Comparison of ENCODE assay signal across 1 cellular context in genomic region chr6:79525272-79526100, GRCh38.
TF ChIP-seq lines count a peak whose summit lies in the region.

No MANE protein-coding gene starts in this region.

TF ChIP-seq in HepG2, 621 proteins besides CTCF, POLR2A, EP300 and RAD21 (continued from another document and continues in another):
- TF ChIP-seq, protein P1, sequence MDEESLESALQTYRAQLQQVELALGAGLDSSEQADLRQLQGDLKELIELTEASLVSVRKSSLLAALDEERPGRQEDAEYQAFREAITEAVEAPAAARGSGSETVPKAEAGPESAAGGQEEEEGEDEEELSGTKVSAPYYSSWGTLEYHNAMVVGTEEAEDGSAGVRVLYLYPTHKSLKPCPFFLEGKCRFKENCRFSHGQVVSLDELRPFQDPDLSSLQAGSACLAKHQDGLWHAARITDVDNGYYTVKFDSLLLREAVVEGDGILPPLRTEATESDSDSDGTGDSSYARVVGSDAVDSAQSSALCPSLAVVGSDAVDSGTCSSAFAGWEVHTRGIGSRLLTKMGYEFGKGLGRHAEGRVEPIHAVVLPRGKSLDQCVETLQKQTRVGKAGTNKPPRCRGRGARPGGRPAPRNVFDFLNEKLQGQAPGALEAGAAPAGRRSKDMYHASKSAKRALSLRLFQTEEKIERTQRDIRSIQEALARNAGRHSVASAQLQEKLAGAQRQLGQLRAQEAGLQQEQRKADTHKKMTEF (CRISPR knock-in tag; IDR thresholded peaks at IDR 0.05): peak; percentile 82
- TF ChIP-seq RERE (CRISPR knock-in tag; IDR thresholded peaks at IDR 0.05; ENCODE audit: low read depth) (0 out of 2 replicates have a peak, but pooled peaks have one; percentile 17), ZNF652 (CRISPR knock-in tag; IDR thresholded peaks at IDR 0.05; ENCODE audit: borderline replicate concordance, low read depth) (peak; percentile 39; the same call in 1 of the 2 replicates), TCF7L2 (IDR thresholded peaks at IDR 0.05; ENCODE audit: low read depth, low read length) (no peak), ZNF430 (CRISPR knock-in tag; IDR thresholded peaks at IDR 0.05) (peak; percentile 77), TARDBP (CRISPR knock-in tag; IDR thresholded peaks at IDR 0.05) (peak; percentile 54; the same call in 1 of the 2 replicates), E2F1 (CRISPR knock-in tag; IDR thresholded peaks at IDR 0.05) (no peak), ZNF292 (CRISPR knock-in tag; IDR thresholded peaks at IDR 0.05; ENCODE audit: borderline replicate concordance, low read depth) (peak; percentile 88; the same call in 1 of the 2 replicates), FOSL2 (CRISPR knock-in tag; IDR thresholded peaks at IDR 0.05) (peak; percentile 45), TEAD3 (CRISPR knock-in tag; optimal IDR thresholded peaks at IDR 0.05; ENCODE audit: borderline replicate concordance) (peak; percentile 80), PATZ1 (CRISPR knock-in tag; IDR thresholded peaks at IDR 0.05) (peak; percentile 87), GFI1 (CRISPR knock-in tag; IDR thresholded peaks at IDR 0.05; ENCODE audit: borderline replicate concordance) (peak; percentile 62; the same call in 1 of the 2 replicates), ZNF788 (CRISPR knock-in tag; IDR thresholded peaks at IDR 0.05; ENCODE audit: borderline replicate concordance) (peak; percentile 42; the same call in 1 of the 2 replicates), SMARCC2 (IDR thresholded peaks at IDR 0.05) (no peak), HOXA3 (CRISPR knock-in tag; IDR thresholded peaks at IDR 0.05) (peak; percentile 8; the same call in 1 of the 2 replicates), ZNF597 (CRISPR knock-in tag; IDR thresholded peaks at IDR 0.05) (no peak), ZBTB3 (CRISPR knock-in tag; IDR thresholded peaks at IDR 0.05; ENCODE audit: borderline replicate concordance, low read depth) (peak; percentile 31; the same call in 1 of the 2 replicates), JUND (CRISPR knock-in tag; IDR thresholded peaks at IDR 0.05) (no peak), HMG20A (CRISPR knock-in tag; IDR thresholded peaks at IDR 0.05; ENCODE audit: borderline replicate concordance) (no peak; the same call in 1 of the 2 replicates), ZFP91 (CRISPR knock-in tag; IDR thresholded peaks at IDR 0.05; ENCODE audit: borderline replicate concordance) (peak; percentile 32; the same call in 1 of the 2 replicates), SMAD3 (CRISPR knock-in tag; IDR thresholded peaks at IDR 0.05) (0 out of 2 replicates have a peak, but pooled peaks have one; percentile 39), ZMYM4 (CRISPR knock-in tag; IDR thresholded peaks at IDR 0.05) (peak; percentile 86), ZNF331 (CRISPR knock-in tag; IDR thresholded peaks at IDR 0.05) (peak; percentile 59; the same call in 1 of the 2 replicates), MED1 (CRISPR knock-in tag; IDR thresholded peaks at IDR 0.05) (peak; percentile 68), CEBPG (CRISPR knock-in tag; IDR thresholded peaks at IDR 0.05) (peak; percentile 94), ZMYM2 (CRISPR knock-in tag; IDR thresholded peaks at IDR 0.05) (peak; percentile 68; the same call in 1 of the 2 replicates), HNRNPK (IDR thresholded peaks at IDR 0.05; ENCODE audit: low read depth, low read length, poor library complexity, severe bottlenecking) (no peak), ATF7-NPFF (CRISPR knock-in tag; IDR thresholded peaks at IDR 0.05; ENCODE audit: low read depth) (no peak), KMT2B (CRISPR knock-in tag; IDR thresholded peaks at IDR 0.05) (peak; percentile 74), RXRB (CRISPR knock-in tag; IDR thresholded peaks at IDR 0.05; ENCODE audit: borderline replicate concordance) (peak; percentile 25), ZNF543 (CRISPR knock-in tag; IDR thresholded peaks at IDR 0.05) (0 out of 2 replicates have a peak, but pooled peaks have one; percentile 30), ATF3 (CRISPR knock-in tag; IDR thresholded peaks at IDR 0.05) (peak; percentile 82), SOX6 (IDR thresholded peaks at IDR 0.05) (no peak), SOX6 (CRISPR knock-in tag; IDR thresholded peaks at IDR 0.05) (peak; percentile 92), CERS6 (CRISPR knock-in tag; IDR thresholded peaks at IDR 0.05) (no peak), ZNF768 (CRISPR knock-in tag; IDR thresholded peaks at IDR 0.05) (no peak), TAF1 (CRISPR knock-in tag; IDR thresholded peaks at IDR 0.05) (peak; percentile 38; the same call in 1 of the 2 replicates), SOX5 (CRISPR knock-in tag; IDR thresholded peaks at IDR 0.05; ENCODE audit: borderline replicate concordance) (peak; percentile 54; the same call in 1 of the 2 replicates), ZNF598 (CRISPR knock-in tag; IDR thresholded peaks at IDR 0.05; ENCODE audit: borderline replicate concordance) (0 out of 2 replicates have a peak, but pooled peaks have one; percentile 33)
- TF ChIP-seq, protein P2, sequence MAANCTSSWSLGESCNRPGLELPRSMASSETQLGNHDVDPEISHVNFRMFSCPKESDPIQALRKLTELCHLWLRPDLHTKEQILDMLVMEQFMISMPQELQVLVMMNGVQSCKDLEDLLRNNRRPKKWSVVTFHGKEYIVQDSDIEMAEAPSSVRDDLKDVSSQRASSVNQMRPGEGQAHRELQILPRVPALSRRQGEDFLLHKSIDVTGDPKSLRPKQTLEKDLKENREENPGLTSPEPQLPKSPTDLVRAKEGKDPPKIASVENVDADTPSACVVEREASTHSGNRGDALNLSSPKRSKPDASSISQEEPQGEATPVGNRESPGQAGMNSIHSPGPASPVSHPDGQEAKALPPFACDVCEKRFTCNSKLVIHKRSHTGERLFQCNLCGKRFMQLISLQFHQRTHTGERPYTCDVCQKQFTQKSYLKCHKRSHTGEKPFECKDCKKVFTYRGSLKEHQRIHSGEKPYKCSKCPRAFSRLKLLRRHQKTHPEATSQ (CRISPR knock-in tag; IDR thresholded peaks at IDR 0.05; ENCODE audit: borderline replicate concordance): peak; percentile 39; the same call in 1 of the 2 replicates
